In the genomic region with DNA sequence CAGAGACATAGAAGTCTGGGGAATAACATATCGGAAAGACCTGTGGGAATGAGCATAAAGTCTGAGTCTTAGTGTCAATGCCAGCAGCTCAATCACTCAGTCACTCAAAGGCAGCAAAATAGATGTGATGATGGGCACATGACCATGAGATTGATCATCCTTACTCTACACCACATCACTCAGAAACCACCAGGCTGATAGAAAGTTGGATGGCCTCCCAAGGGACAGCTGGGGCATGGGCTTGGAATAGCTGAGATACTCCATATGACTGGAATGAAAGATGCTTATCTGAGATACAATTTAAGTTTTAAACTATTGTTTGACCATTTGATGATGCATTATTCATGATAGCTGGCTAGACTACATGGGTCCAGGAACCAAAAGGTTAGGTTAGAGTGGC, we compare ENCODE assay signal across 9 cellular contexts.
"Had no signal": no experiment of that assay in that cellular context is flagged by ENCODE, and none has a peak within 500 bp of the region (broad histone marks: within the 10 kb centered on the region; RNA-seq: fewer than 3 reads in every experiment).

No MANE protein-coding gene starts in this region.

- H3K4me1 ChIP-seq: HAP-1 had no signal

- H3K9ac ChIP-seq: GM23248 had no signal

- H3K36me3 ChIP-seq: HAP-1 had no signal

- H3K9me3 ChIP-seq: HAP-1 had no signal

- H3K36me3 Mint-ChIP-seq: IgD-negative memory B cell had no signal

- H3K4me3 ChIP-seq: GM23248, HAP-1 had no signal

- H2AFZ ChIP-seq: GM23248 had no signal

- DNase-seq: GM23248, GOT3, H7, HFFc6 had no signal

- ATAC-seq: HCT116, HepG2 had no signal

- H3K27ac ChIP-seq: GM23248, HL-60 had no signal

- H3K27ac Mint-ChIP-seq: HFFc6, IgD-negative memory B cell had no signal
